1 cellular context compared by ENCODE assay signal in the genomic region with DNA sequence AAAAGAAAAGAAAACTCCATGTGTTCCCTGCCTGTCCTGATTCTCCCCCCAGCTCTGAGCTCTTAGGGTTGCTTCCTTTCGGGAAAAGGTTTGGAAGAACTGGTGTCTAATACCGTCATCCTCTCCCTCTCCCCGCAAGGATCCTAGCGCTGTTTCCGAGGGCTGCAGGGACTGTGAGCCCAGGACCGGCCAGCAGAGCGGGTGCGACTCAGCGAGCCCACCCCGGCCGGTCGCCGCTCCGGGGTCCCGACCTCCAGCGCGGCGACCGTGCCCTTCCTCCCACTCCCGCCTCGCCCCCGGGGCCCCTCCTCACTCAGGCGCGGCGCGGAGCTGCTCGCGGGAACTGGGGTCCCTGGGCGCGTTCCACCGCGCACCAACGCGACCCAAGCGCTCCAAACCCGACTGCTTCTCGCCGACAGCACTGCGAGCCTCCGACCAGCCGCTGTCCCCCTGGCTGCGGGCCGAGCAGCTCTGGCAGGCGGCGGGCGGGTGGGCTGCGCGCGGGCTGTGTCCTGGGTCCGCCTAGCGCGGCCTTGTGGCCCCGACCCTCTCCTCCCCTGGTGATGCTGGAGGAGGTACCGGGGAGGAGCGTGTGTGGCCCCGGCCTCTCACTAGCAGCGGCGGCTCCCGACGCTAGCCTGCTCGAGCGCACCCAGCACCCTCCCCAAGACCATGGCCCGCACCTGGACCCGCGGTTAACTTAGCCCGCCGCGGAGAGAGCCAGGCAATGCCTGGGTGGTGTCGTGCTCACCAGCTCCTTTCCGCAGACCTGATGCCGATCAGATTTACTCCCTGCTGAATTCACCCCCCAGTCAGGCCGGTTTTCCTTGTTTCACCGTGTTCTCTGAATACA.
TF ChIP-seq lines count a peak whose summit lies in the region.

Gene PLA2G7 (minus strand): TSS at position 509 of the 853 bp plus-strand sequence. CDS start 12,484 bp downstream, outside the sequence.

TF ChIP-seq in HEK293, 187 proteins besides CTCF, POLR2A, EP300 and RAD21 (continued from another document and continues in another):
- TF ChIP-seq, protein P1, sequence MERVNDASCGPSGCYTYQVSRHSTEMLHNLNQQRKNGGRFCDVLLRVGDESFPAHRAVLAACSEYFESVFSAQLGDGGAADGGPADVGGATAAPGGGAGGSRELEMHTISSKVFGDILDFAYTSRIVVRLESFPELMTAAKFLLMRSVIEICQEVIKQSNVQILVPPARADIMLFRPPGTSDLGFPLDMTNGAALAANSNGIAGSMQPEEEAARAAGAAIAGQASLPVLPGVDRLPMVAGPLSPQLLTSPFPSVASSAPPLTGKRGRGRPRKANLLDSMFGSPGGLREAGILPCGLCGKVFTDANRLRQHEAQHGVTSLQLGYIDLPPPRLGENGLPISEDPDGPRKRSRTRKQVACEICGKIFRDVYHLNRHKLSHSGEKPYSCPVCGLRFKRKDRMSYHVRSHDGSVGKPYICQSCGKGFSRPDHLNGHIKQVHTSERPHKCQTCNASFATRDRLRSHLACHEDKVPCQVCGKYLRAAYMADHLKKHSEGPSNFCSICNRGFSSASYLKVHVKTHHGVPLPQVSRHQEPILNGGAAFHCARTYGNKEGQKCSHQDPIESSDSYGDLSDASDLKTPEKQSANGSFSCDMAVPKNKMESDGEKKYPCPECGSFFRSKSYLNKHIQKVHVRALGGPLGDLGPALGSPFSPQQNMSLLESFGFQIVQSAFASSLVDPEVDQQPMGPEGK (tag by site-specific recombination; IDR thresholded peaks at IDR 0.05): peak; percentile 64
- TF ChIP-seq SCRT2 (tag by site-specific recombination; IDR thresholded peaks at IDR 0.05): no peak
- no peak for TF ChIP-seq SCRT1 (tag by site-specific recombination; IDR thresholded peaks at IDR 0.05; ENCODE audit: borderline replicate concordance)
- TF ChIP-seq ZNF48 (tag by site-specific recombination; IDR thresholded peaks at IDR 0.05): no peak
- peak; percentile 87 for TF ChIP-seq SP3 (tag by site-specific recombination; IDR thresholded peaks at IDR 0.05)
- no peak for TF ChIP-seq ZNF274 (IDR thresholded peaks at IDR 0.05; ENCODE audit: low read length)
- TF ChIP-seq ZNF274 (tag by site-specific recombination; IDR thresholded peaks at IDR 0.05; ENCODE audit: borderline replicate concordance): no peak
- TF ChIP-seq, protein P2, sequence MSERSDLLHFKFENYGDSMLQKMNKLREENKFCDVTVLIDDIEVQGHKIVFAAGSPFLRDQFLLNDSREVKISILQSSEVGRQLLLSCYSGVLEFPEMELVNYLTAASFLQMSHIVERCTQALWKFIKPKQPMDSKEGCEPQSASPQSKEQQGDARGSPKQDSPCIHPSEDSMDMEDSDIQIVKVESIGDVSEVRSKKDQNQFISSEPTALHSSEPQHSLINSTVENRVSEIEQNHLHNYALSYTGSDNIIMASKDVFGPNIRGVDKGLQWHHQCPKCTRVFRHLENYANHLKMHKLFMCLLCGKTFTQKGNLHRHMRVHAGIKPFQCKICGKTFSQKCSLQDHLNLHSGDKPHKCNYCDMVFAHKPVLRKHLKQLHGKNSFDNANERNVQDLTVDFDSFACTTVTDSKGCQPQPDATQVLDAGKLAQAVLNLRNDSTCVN (tag by site-specific recombination; optimal IDR thresholded peaks at IDR 0.05): peak; percentile 97
- TF ChIP-seq ZNF10 (tag by site-specific recombination; IDR thresholded peaks at IDR 0.05): no peak
- TF ChIP-seq, protein P3, sequence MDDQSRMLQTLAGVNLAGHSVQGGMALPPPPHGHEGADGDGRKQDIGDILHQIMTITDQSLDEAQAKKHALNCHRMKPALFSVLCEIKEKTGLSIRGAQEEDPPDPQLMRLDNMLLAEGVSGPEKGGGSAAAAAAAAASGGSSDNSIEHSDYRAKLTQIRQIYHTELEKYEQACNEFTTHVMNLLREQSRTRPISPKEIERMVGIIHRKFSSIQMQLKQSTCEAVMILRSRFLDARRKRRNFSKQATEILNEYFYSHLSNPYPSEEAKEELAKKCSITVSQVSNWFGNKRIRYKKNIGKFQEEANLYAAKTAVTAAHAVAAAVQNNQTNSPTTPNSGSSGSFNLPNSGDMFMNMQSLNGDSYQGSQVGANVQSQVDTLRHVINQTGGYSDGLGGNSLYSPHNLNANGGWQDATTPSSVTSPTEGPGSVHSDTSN (CRISPR knock-in tag; IDR thresholded peaks at IDR 0.05): peak; percentile 75; the same call in 1 of the 2 replicates
- peak; percentile 73; the same call in 1 of the 2 replicates for TF ChIP-seq GLIS2 (tag by site-specific recombination; IDR thresholded peaks at IDR 0.05)
- no peak for TF ChIP-seq ZNF184 (tag by site-specific recombination; IDR thresholded peaks at IDR 0.05)
- TF ChIP-seq TSHZ1 (tag by site-specific recombination; IDR thresholded peaks at IDR 0.05; ENCODE audit: borderline replicate concordance): no peak
- TF ChIP-seq ZSCAN4 (tag by site-specific recombination; IDR thresholded peaks at IDR 0.05): no peak
- TF ChIP-seq, protein P4, sequence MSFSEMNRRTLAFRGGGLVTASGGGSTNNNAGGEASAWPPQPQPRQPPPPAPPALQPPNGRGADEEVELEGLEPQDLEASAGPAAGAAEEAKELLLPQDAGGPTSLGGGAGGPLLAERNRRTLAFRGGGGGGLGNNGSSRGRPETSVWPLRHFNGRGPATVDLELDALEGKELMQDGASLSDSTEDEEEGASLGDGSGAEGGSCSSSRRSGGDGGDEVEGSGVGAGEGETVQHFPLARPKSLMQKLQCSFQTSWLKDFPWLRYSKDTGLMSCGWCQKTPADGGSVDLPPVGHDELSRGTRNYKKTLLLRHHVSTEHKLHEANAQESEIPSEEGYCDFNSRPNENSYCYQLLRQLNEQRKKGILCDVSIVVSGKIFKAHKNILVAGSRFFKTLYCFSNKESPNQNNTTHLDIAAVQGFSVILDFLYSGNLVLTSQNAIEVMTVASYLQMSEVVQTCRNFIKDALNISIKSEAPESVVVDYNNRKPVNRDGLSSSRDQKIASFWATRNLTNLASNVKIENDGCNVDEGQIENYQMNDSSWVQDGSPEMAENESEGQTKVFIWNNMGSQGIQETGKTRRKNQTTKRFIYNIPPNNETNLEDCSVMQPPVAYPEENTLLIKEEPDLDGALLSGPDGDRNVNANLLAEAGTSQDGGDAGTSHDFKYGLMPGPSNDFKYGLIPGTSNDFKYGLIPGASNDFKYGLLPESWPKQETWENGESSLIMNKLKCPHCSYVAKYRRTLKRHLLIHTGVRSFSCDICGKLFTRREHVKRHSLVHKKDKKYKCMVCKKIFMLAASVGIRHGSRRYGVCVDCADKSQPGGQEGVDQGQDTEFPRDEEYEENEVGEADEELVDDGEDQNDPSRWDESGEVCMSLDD (tag by site-specific recombination; IDR thresholded peaks at IDR 0.05): no peak
- no peak for TF ChIP-seq ZNF792 (tag by site-specific recombination; IDR thresholded peaks at IDR 0.05)
- no peak for TF ChIP-seq ZNF132 (tag by site-specific recombination; IDR thresholded peaks at IDR 0.05; ENCODE audit: borderline replicate concordance)
- TF ChIP-seq ZNF501 (tag by site-specific recombination; IDR thresholded peaks at IDR 0.05): no peak
- TF ChIP-seq ZNF302 (tag by site-specific recombination; IDR thresholded peaks at IDR 0.05; ENCODE audit: low read depth): no peak
- TF ChIP-seq ZNF248 (tag by site-specific recombination; IDR thresholded peaks at IDR 0.05): no peak
- TF ChIP-seq, protein P5, sequence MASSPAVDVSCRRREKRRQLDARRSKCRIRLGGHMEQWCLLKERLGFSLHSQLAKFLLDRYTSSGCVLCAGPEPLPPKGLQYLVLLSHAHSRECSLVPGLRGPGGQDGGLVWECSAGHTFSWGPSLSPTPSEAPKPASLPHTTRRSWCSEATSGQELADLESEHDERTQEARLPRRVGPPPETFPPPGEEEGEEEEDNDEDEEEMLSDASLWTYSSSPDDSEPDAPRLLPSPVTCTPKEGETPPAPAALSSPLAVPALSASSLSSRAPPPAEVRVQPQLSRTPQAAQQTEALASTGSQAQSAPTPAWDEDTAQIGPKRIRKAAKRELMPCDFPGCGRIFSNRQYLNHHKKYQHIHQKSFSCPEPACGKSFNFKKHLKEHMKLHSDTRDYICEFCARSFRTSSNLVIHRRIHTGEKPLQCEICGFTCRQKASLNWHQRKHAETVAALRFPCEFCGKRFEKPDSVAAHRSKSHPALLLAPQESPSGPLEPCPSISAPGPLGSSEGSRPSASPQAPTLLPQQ (tag by site-specific recombination; IDR thresholded peaks at IDR 0.05): 0 out of 2 replicates have a peak, but pooled peaks have one; percentile 31
- TF ChIP-seq, protein P6, sequence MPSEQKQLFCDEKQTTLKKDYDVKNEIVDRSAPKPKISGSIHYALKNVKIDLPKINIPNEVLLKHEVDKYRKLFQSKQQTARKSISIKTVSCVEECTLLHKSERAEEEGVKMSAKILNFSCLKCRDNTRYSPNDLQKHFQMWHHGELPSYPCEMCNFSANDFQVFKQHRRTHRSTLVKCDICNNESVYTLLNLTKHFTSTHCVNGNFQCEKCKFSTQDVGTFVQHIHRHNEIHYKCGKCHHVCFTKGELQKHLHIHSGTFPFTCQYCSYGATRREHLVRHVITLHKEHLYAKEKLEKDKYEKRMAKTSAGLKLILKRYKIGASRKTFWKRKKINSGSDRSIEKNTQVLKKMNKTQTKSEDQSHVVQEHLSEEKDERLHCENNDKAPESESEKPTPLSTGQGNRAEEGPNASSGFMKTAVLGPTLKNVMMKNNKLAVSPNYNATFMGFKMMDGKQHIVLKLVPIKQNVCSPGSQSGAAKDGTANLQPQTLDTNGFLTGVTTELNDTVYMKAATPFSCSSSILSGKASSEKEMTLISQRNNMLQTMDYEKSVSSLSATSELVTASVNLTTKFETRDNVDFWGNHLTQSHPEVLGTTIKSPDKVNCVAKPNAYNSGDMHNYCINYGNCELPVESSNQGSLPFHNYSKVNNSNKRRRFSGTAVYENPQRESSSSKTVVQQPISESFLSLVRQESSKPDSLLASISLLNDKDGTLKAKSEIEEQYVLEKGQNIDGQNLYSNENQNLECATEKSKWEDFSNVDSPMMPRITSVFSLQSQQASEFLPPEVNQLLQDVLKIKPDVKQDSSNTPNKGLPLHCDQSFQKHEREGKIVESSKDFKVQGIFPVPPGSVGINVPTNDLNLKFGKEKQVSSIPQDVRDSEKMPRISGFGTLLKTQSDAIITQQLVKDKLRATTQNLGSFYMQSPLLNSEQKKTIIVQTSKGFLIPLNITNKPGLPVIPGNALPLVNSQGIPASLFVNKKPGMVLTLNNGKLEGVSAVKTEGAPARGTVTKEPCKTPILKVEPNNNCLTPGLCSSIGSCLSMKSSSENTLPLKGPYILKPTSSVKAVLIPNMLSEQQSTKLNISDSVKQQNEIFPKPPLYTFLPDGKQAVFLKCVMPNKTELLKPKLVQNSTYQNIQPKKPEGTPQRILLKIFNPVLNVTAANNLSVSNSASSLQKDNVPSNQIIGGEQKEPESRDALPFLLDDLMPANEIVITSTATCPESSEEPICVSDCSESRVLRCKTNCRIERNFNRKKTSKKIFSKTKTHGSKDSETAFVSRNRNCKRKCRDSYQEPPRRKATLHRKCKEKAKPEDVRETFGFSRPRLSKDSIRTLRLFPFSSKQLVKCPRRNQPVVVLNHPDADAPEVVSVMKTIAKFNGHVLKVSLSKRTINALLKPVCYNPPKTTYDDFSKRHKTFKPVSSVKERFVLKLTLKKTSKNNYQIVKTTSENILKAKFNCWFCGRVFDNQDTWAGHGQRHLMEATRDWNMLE (tag by site-specific recombination; conservative IDR thresholded peaks at IDR 0.05; ENCODE audit: low read depth): no peak
- no peak for TF ChIP-seq ZNF473 (tag by site-specific recombination; IDR thresholded peaks at IDR 0.05)
- no peak for TF ChIP-seq HOXC10 (CRISPR knock-in tag; IDR thresholded peaks at IDR 0.05)
- TF ChIP-seq ZNF26 (tag by site-specific recombination; IDR thresholded peaks at IDR 0.05): no peak
- TF ChIP-seq ZNF530 (tag by site-specific recombination; IDR thresholded peaks at IDR 0.05; ENCODE audit: low read depth): no peak
- TF ChIP-seq ZBTB20 (tag by site-specific recombination; IDR thresholded peaks at IDR 0.05): peak; percentile 93
- TF ChIP-seq ZNF561 (tag by site-specific recombination; IDR thresholded peaks at IDR 0.05; ENCODE audit: borderline replicate concordance): peak; percentile 74
- TF ChIP-seq ZNF266 (tag by site-specific recombination; IDR thresholded peaks at IDR 0.05; ENCODE audit: low read depth): no peak
